ENCODE assay signal across 23 cellular contexts in the genomic region with DNA sequence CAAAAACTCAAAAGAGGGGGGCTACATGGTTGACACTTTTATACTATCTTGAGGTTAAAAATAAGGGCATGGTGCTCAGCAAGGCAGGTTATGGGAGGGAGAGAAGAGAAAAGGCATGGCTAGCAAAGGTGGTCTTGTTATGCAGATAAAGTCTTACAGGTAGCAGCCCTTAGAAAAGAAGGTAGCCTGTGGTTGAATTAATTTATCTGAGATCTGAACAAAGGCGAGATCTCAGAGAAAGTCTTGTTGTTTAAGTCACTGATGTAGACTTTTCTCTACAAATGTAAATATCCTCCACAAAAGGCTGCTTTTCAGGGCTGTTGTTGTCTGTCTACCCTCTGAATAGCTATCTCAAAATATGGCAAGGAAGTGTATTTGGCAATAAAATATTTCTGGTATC.
"Had no signal": no experiment of that assay in that cellular context is flagged by ENCODE, and none has a peak within 500 bp of the region (broad histone marks: within the 10 kb centered on the region; RNA-seq: fewer than 3 reads in every experiment).

No MANE protein-coding gene starts in this region.

- H3K36me3 Mint-ChIP-seq: activated naive CD8-positive, alpha-beta T cell had no signal

- DNase-seq: activated CD4-positive, alpha-beta memory T cell treated with anti-CD3 and anti-CD28 coated beads, Interleukin-2, amount 10 ng/mL, durations not matched to agents 7 days and 5 days; activated CD4-positive, alpha-beta T cell treated with anti-CD3 and anti-CD28 coated beads, Interleukin-2, amount 10 ng/mL, durations not matched to agents 7 days and 5 days; activated CD4-positive, CD25-positive, alpha-beta regulatory T cell; activated gamma-delta T cell; activated naive CD4-positive, alpha-beta T cell treated with anti-CD3 and anti-CD28 coated beads for 36 hours; activated T-cell treated with anti-CD3 and anti-CD28 coated beads for 4 hours; activated T-cell treated with anti-CD3 and anti-CD28 coated beads, Interleukin-2, amount 50 U/mL, for 48 hours; amygdala; brain microvascular endothelial cell; Karpas-422; MM.1S; NCI-H1105; NCI-H1436; NCI-H1694 treated with DMSO at 0.1 percent for 48 hours; NCI-H2029 treated with DMSO at 0.1 percent for 48 hours; NCI-H510A treated with DMSO at 0.1 percent for 48 hours; NCI-H69; NK-92 treated with Interleukin-12 subunit alpha and Interleukin-12 subunit beta, amount 100 ng/mL, for 24 hours; SHP77; T-helper 17 cell; T1000 had no signal

- H3K4me3 Mint-ChIP-seq: activated CD4-positive, alpha-beta memory T cell treated with anti-CD3 and anti-CD28 coated beads, Interleukin-2, amount 10 ng/mL, durations not matched to agents 7 days and 5 days; activated CD4-positive, alpha-beta T cell treated with anti-CD3 and anti-CD28 coated beads, Interleukin-2, amount 10 ng/mL, durations not matched to agents 7 days and 5 days; activated naive CD4-positive, alpha-beta T cell treated with anti-CD3 and anti-CD28 coated beads for 36 hours; activated naive CD8-positive, alpha-beta T cell; activated T-helper 17 cell treated with anti-CD3 and anti-CD28 coated beads, Interleukin-2, amount 50 U/mL, for 72 hours; T-helper 17 cell had no signal

- H3K27me3 ChIP-seq: brain microvascular endothelial cell had no signal

- H3K36me3 ChIP-seq: brain microvascular endothelial cell had no signal

- H3K4me1 Mint-ChIP-seq: activated CD4-positive, alpha-beta memory T cell treated with anti-CD3 and anti-CD28 coated beads, Interleukin-2, amount 10 ng/mL, durations not matched to agents 7 days and 5 days; activated CD4-positive, alpha-beta T cell treated with anti-CD3 and anti-CD28 coated beads, Interleukin-2, amount 10 ng/mL, durations not matched to agents 7 days and 5 days; activated T-helper 17 cell treated with anti-CD3 and anti-CD28 coated beads, Interleukin-2, amount 50 U/mL, for 72 hours; T-helper 17 cell had no signal

- H3K9me3 Mint-ChIP-seq: activated CD4-positive, alpha-beta T cell treated with anti-CD3 and anti-CD28 coated beads, Interleukin-2, amount 10 ng/mL, durations not matched to agents 7 days and 5 days had no signal

- ATAC-seq: activated T-helper 17 cell treated with anti-CD3 and anti-CD28 coated beads, Interleukin-2, amount 50 U/mL, for 72 hours; T-helper 17 cell had no signal

- H3K27ac ChIP-seq: brain microvascular endothelial cell had no signal

- H3K27ac Mint-ChIP-seq: activated CD4-positive, alpha-beta memory T cell treated with anti-CD3 and anti-CD28 coated beads, Interleukin-2, amount 10 ng/mL, durations not matched to agents 7 days and 5 days; activated CD4-positive, alpha-beta T cell treated with anti-CD3 and anti-CD28 coated beads, Interleukin-2, amount 10 ng/mL, durations not matched to agents 7 days and 5 days; activated naive CD4-positive, alpha-beta T cell treated with anti-CD3 and anti-CD28 coated beads for 36 hours; activated naive CD8-positive, alpha-beta T cell; activated T-helper 17 cell treated with anti-CD3 and anti-CD28 coated beads, Interleukin-2, amount 50 U/mL, for 72 hours; T-helper 17 cell had no signal

- H3K27me3 Mint-ChIP-seq: activated CD4-positive, alpha-beta memory T cell treated with anti-CD3 and anti-CD28 coated beads, Interleukin-2, amount 10 ng/mL, durations not matched to agents 7 days and 5 days; activated CD4-positive, alpha-beta T cell treated with anti-CD3 and anti-CD28 coated beads, Interleukin-2, amount 10 ng/mL, durations not matched to agents 7 days and 5 days; activated naive CD8-positive, alpha-beta T cell; activated T-helper 17 cell treated with anti-CD3 and anti-CD28 coated beads, Interleukin-2, amount 50 U/mL, for 72 hours; T-helper 17 cell had no signal
